4 cellular contexts compared by ENCODE assay signal in the genomic region with DNA sequence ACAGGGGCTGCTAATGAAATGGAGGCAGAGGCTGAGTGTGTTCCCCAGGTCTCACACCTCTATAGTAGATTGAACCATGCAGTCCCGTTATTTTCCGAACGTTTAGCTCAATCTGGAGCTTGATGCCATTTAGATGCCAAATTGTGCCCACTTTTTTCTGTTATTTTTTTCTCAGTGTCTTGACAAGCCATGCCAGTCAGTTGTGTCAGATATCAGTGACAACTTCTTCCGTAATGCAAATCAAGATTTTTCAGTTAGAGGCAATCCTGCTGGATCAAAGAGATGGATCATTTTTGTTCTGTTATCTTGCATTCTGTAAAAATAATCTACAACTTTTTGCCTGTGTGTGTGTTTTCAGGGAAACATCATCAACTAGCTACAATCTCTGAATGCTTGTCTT. TPM values are rescaled to one million over a fixed set of nuclear protein-coding genes. Genes with fewer than 3 reads are reported as not detected.
"Had no signal": no experiment of that assay in that cellular context is flagged by ENCODE, and none has a peak within 500 bp of the region (broad histone marks: within the 10 kb centered on the region; RNA-seq: fewer than 3 reads in every experiment).

No MANE protein-coding gene starts in this region.

- H3K4me3 ChIP-seq: GM12878 had no signal

- DNase-seq: GDM1, GF-D8 had no signal

- ATAC-seq: GM12878 had no signal

RNA-seq across cellular contexts. Expression of gene GLP1R, which starts 31.1 kb away (rescaled TPM):
- total RNA-seq: G401, GM12878 had no signal
